Comparison of ENCODE assay signal across 1 cellular context in the genomic region with DNA sequence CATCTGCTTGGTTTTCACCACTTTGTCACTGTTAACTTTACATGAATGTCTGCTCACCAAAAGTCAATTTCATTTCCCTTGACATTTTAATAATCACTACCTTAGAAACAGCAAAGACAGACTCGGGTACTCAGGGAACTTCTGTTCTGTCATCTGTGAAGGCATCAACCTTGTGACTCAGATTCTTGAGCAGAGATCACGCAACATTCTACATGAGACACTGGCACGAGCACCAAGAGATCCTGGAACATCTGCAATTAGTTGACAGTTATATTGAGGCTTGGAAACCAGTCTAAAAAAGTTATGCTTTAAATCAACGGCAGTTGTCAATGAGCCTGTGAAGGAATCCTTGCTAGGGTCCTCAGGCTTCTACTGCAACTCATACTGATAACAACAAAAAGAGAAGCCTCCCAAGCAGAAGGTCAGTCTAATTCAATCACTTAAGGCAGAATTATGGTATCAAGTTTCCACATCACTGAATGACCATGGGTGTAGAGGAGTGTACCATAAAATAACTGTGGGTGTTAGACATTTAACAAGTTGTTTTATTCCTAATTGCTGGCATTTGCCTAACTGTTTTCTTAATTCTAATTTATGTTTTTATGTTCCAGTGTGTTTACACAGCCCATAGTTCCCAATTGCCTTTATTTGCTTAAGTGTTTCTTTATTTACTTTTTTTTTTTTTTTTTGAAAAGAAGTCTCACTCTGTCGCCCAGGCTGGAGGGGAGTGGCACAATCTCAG.
A peak's percentile ranks its signal among the peaks of the same experiment; 100 is the strongest.
TF ChIP-seq lines count a peak whose summit lies in the region.

No MANE protein-coding gene starts in this region.

TF ChIP-seq in HEK293, 187 proteins besides CTCF, POLR2A, EP300 and RAD21 (continued from another document and continues in another):
- TF ChIP-seq ZNF133 (tag by site-specific recombination; IDR thresholded peaks at IDR 0.05) (no peak), ZNF596 (tag by site-specific recombination; IDR thresholded peaks at IDR 0.05) (no peak), ZNF114 (tag by site-specific recombination; IDR thresholded peaks at IDR 0.05) (no peak), ZNF223 (tag by site-specific recombination; IDR thresholded peaks at IDR 0.05) (no peak), MZF1 (tag by site-specific recombination; IDR thresholded peaks at IDR 0.05; ENCODE audit: borderline replicate concordance) (no peak), ZNF391 (tag by site-specific recombination; IDR thresholded peaks at IDR 0.05; ENCODE audit: borderline replicate concordance, low read depth) (no peak), ZNF560 (tag by site-specific recombination; IDR thresholded peaks at IDR 0.05; ENCODE audit: borderline replicate concordance) (no peak), ZNF561 (tag by site-specific recombination; IDR thresholded peaks at IDR 0.05; ENCODE audit: borderline replicate concordance) (no peak), GLIS1 (tag by site-specific recombination; IDR thresholded peaks at IDR 0.05) (peak; percentile 80), ZNF202 (tag by site-specific recombination; IDR thresholded peaks at IDR 0.05; ENCODE audit: borderline replicate concordance) (no peak), GLI2 (tag by site-specific recombination; IDR thresholded peaks at IDR 0.05; ENCODE audit: borderline replicate concordance, low read depth) (peak; percentile 76), ZNF366 (tag by site-specific recombination; conservative IDR thresholded peaks at IDR 0.05) (0 out of 2 replicates have a peak, but pooled peaks have one; percentile 17), ZNF2 (tag by site-specific recombination; IDR thresholded peaks at IDR 0.05) (no peak), ZBTB21 (tag by site-specific recombination; IDR thresholded peaks at IDR 0.05) (no peak), ZNF155 (tag by site-specific recombination; IDR thresholded peaks at IDR 0.05) (no peak), ZNF664 (tag by site-specific recombination; IDR thresholded peaks at IDR 0.05) (no peak), ZNF266 (tag by site-specific recombination; IDR thresholded peaks at IDR 0.05; ENCODE audit: low read depth) (no peak), ZNF571 (tag by site-specific recombination; IDR thresholded peaks at IDR 0.05) (no peak), ZNF121 (tag by site-specific recombination; IDR thresholded peaks at IDR 0.05) (no peak), HOXA7 (CRISPR knock-in tag; IDR thresholded peaks at IDR 0.05; ENCODE audit: borderline replicate concordance) (no peak), ZNF768 (tag by site-specific recombination; IDR thresholded peaks at IDR 0.05) (no peak), ZEB2 (tag by site-specific recombination; IDR thresholded peaks at IDR 0.05) (peak; percentile 34), ZNF211 (tag by site-specific recombination; IDR thresholded peaks at IDR 0.05; ENCODE audit: low read depth) (no peak), ZFP3 (tag by site-specific recombination; IDR thresholded peaks at IDR 0.05; ENCODE audit: low read depth) (no peak), ZNF157 (tag by site-specific recombination; IDR thresholded peaks at IDR 0.05) (no peak), ZNF530 (tag by site-specific recombination; IDR thresholded peaks at IDR 0.05; ENCODE audit: low read depth) (no peak), PRDM1 (tag by site-specific recombination; IDR thresholded peaks at IDR 0.05) (no peak), ZNF138 (tag by site-specific recombination; IDR thresholded peaks at IDR 0.05; ENCODE audit: borderline replicate concordance) (no peak), ZNF10 (tag by site-specific recombination; IDR thresholded peaks at IDR 0.05) (no peak), HOXC10 (CRISPR knock-in tag; IDR thresholded peaks at IDR 0.05) (no peak), ZNF335 (tag by site-specific recombination; conservative IDR thresholded peaks at IDR 0.05) (0 out of 2 replicates have a peak, but pooled peaks have one; percentile 18), FEZF1 (tag by site-specific recombination; IDR thresholded peaks at IDR 0.05) (peak; percentile 81), ZNF701 (tag by site-specific recombination; IDR thresholded peaks at IDR 0.05) (no peak), ZNF426 (tag by site-specific recombination; IDR thresholded peaks at IDR 0.05) (no peak), WT1 (tag by site-specific recombination; IDR thresholded peaks at IDR 0.05) (peak; percentile 99), ZSCAN30 (tag by site-specific recombination; IDR thresholded peaks at IDR 0.05) (no peak), HOXD13 (CRISPR knock-in tag; IDR thresholded peaks at IDR 0.05; ENCODE audit: borderline replicate concordance) (no peak), ZNF350 (tag by site-specific recombination; IDR thresholded peaks at IDR 0.05) (no peak)
- TF ChIP-seq, protein P1, sequence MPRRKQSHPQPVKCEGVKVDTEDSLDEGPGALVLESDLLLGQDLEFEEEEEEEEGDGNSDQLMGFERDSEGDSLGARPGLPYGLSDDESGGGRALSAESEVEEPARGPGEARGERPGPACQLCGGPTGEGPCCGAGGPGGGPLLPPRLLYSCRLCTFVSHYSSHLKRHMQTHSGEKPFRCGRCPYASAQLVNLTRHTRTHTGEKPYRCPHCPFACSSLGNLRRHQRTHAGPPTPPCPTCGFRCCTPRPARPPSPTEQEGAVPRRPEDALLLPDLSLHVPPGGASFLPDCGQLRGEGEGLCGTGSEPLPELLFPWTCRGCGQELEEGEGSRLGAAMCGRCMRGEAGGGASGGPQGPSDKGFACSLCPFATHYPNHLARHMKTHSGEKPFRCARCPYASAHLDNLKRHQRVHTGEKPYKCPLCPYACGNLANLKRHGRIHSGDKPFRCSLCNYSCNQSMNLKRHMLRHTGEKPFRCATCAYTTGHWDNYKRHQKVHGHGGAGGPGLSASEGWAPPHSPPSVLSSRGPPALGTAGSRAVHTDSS (tag by site-specific recombination; IDR thresholded peaks at IDR 0.05), result no peak
- TF ChIP-seq, protein P2, sequence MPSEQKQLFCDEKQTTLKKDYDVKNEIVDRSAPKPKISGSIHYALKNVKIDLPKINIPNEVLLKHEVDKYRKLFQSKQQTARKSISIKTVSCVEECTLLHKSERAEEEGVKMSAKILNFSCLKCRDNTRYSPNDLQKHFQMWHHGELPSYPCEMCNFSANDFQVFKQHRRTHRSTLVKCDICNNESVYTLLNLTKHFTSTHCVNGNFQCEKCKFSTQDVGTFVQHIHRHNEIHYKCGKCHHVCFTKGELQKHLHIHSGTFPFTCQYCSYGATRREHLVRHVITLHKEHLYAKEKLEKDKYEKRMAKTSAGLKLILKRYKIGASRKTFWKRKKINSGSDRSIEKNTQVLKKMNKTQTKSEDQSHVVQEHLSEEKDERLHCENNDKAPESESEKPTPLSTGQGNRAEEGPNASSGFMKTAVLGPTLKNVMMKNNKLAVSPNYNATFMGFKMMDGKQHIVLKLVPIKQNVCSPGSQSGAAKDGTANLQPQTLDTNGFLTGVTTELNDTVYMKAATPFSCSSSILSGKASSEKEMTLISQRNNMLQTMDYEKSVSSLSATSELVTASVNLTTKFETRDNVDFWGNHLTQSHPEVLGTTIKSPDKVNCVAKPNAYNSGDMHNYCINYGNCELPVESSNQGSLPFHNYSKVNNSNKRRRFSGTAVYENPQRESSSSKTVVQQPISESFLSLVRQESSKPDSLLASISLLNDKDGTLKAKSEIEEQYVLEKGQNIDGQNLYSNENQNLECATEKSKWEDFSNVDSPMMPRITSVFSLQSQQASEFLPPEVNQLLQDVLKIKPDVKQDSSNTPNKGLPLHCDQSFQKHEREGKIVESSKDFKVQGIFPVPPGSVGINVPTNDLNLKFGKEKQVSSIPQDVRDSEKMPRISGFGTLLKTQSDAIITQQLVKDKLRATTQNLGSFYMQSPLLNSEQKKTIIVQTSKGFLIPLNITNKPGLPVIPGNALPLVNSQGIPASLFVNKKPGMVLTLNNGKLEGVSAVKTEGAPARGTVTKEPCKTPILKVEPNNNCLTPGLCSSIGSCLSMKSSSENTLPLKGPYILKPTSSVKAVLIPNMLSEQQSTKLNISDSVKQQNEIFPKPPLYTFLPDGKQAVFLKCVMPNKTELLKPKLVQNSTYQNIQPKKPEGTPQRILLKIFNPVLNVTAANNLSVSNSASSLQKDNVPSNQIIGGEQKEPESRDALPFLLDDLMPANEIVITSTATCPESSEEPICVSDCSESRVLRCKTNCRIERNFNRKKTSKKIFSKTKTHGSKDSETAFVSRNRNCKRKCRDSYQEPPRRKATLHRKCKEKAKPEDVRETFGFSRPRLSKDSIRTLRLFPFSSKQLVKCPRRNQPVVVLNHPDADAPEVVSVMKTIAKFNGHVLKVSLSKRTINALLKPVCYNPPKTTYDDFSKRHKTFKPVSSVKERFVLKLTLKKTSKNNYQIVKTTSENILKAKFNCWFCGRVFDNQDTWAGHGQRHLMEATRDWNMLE (tag by site-specific recombination; conservative IDR thresholded peaks at IDR 0.05; ENCODE audit: low read depth), result no peak
- TF ChIP-seq, protein P3, sequence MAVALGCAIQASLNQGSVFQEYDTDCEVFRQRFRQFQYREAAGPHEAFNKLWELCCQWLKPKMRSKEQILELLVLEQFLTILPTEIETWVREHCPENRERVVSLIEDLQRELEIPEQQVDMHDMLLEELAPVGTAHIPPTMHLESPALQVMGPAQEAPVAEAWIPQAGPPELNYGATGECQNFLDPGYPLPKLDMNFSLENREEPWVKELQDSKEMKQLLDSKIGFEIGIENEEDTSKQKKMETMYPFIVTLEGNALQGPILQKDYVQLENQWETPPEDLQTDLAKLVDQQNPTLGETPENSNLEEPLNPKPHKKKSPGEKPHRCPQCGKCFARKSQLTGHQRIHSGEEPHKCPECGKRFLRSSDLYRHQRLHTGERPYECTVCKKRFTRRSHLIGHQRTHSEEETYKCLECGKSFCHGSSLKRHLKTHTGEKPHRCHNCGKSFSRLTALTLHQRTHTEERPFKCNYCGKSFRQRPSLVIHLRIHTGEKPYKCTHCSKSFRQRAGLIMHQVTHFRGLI (tag by site-specific recombination; IDR thresholded peaks at IDR 0.05), result no peak
- TF ChIP-seq, protein P4, sequence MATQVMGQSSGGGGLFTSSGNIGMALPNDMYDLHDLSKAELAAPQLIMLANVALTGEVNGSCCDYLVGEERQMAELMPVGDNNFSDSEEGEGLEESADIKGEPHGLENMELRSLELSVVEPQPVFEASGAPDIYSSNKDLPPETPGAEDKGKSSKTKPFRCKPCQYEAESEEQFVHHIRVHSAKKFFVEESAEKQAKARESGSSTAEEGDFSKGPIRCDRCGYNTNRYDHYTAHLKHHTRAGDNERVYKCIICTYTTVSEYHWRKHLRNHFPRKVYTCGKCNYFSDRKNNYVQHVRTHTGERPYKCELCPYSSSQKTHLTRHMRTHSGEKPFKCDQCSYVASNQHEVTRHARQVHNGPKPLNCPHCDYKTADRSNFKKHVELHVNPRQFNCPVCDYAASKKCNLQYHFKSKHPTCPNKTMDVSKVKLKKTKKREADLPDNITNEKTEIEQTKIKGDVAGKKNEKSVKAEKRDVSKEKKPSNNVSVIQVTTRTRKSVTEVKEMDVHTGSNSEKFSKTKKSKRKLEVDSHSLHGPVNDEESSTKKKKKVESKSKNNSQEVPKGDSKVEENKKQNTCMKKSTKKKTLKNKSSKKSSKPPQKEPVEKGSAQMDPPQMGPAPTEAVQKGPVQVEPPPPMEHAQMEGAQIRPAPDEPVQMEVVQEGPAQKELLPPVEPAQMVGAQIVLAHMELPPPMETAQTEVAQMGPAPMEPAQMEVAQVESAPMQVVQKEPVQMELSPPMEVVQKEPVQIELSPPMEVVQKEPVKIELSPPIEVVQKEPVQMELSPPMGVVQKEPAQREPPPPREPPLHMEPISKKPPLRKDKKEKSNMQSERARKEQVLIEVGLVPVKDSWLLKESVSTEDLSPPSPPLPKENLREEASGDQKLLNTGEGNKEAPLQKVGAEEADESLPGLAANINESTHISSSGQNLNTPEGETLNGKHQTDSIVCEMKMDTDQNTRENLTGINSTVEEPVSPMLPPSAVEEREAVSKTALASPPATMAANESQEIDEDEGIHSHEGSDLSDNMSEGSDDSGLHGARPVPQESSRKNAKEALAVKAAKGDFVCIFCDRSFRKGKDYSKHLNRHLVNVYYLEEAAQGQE (tag by site-specific recombination; IDR thresholded peaks at IDR 0.05), result no peak
- TF ChIP-seq, protein P5, sequence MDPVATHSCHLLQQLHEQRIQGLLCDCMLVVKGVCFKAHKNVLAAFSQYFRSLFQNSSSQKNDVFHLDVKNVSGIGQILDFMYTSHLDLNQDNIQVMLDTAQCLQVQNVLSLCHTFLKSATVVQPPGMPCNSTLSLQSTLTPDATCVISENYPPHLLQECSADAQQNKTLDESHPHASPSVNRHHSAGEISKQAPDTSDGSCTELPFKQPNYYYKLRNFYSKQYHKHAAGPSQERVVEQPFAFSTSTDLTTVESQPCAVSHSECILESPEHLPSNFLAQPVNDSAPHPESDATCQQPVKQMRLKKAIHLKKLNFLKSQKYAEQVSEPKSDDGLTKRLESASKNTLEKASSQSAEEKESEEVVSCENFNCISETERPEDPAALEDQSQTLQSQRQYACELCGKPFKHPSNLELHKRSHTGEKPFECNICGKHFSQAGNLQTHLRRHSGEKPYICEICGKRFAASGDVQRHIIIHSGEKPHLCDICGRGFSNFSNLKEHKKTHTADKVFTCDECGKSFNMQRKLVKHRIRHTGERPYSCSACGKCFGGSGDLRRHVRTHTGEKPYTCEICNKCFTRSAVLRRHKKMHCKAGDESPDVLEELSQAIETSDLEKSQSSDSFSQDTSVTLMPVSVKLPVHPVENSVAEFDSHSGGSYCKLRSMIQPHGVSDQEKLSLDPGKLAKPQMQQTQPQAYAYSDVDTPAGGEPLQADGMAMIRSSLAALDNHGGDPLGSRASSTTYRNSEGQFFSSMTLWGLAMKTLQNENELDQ (tag by site-specific recombination; IDR thresholded peaks at IDR 0.05; ENCODE audit: low read depth), result no peak
- TF ChIP-seq, protein P6, sequence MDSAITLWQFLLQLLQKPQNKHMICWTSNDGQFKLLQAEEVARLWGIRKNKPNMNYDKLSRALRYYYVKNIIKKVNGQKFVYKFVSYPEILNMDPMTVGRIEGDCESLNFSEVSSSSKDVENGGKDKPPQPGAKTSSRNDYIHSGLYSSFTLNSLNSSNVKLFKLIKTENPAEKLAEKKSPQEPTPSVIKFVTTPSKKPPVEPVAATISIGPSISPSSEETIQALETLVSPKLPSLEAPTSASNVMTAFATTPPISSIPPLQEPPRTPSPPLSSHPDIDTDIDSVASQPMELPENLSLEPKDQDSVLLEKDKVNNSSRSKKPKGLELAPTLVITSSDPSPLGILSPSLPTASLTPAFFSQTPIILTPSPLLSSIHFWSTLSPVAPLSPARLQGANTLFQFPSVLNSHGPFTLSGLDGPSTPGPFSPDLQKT (IDR thresholded peaks at IDR 0.05; ENCODE audit: borderline replicate concordance, low read depth, low read length), result no peak
- TF ChIP-seq, protein P7, sequence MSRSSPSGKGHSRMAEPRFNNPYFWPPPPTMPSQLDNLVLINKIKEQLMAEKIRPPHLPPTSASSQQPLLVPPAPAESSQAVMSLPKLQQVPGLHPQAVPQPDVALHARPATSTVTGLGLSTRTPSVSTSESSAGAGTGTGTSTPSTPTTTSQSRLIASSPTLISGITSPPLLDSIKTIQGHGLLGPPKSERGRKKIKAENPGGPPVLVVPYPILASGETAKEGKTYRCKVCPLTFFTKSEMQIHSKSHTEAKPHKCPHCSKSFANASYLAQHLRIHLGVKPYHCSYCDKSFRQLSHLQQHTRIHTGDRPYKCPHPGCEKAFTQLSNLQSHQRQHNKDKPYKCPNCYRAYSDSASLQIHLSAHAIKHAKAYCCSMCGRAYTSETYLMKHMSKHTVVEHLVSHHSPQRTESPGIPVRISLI (tag by site-specific recombination; IDR thresholded peaks at IDR 0.05), result no peak
